In the genomic region with DNA sequence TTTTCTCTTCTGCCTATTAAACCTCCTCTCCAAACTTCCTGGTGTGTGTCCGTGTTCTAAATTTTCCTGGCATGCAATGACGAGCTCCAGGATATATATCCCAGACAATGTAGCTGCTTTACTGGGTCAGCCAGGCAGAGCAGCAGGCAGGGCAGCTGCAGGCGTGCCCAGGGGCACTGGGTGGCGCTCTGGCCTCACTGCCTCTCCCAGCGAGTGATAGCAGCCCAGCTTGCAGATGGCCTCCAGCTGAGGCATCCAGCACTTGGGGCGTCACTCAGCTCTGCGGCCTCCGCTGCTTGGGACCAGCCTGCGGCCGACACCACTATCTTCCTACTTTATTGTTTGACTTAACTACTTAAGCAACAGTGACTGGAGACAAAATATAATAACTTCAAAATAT, we compare ENCODE assay signal across 22 cellular contexts. TPM values are rescaled to one million over a fixed set of nuclear protein-coding genes. Genes with fewer than 3 reads are reported as not detected.
DNase-seq lines count a peak whose midpoint lies in the region; FAIRE-seq and TF ChIP-seq lines count a peak whose summit lies in the region.
"Had no signal": no experiment of that assay in that cellular context is flagged by ENCODE, and none has a peak within 500 bp of the region (broad histone marks: within the 10 kb centered on the region; RNA-seq: fewer than 3 reads in every experiment).

No MANE protein-coding gene starts in this region.

- no peaks in the 10 kb centered on the region for H3K79me1 ChIP-seq in mesendoderm (ENCODE audit: low read length)

- H3K79me2 ChIP-seq in mesendoderm (ENCODE audit: control insufficient read depth, insufficient read depth, low read length): no peaks in the 10 kb centered on the region

- H3K4ac ChIP-seq in mesendoderm (ENCODE audit: low read depth, low read length): no peak overlapping the region

- H3K9ac ChIP-seq in mesendoderm (ENCODE audit: low read length): no peak overlapping the region

- no CpG with 5 or more reads among the region's 10 CpGs for WGBS in mesendoderm (ENCODE audit: extremely low coverage, insufficient coverage, low lambda C conversion rate)

- H2BK120ac ChIP-seq in mesendoderm (ENCODE audit: low read depth, low read length): no peak overlapping the region

- H3K4me3 ChIP-seq in bronchial epithelial cell (ENCODE audit: low read depth, low read length) (no peak overlapping the region), mesendoderm (ENCODE audit: low read length) (no peak overlapping the region)
- H3K4me3 ChIP-seq: dorsolateral prefrontal cortex, right atrium auricular region, testis had no signal

- no peak for FAIRE-seq in bronchial epithelial cell (lab: Jason Lieb, UNC)
- FAIRE-seq: GM18507, GM19239, TTC549 had no signal

- no peak overlapping the region for H3K4me2 ChIP-seq in mesendoderm (ENCODE audit: low read length)

- no peak overlapping the region for H3K18ac ChIP-seq in mesendoderm (ENCODE audit: low read length)

- no peak overlapping the region for H2AK5ac ChIP-seq in mesendoderm (ENCODE audit: low read length)

- no peak overlapping the region for H4K5ac ChIP-seq in mesendoderm (ENCODE audit: low read length)

- peak; percentile 20 for TF ChIP-seq CTCF in bronchial epithelial cell (IDR thresholded peaks at IDR 0.05; ENCODE audit: insufficient read depth, low read length, severe bottlenecking)

- DNase-seq in NCI-H524 (lab: John Stamatoyannopoulos, UW): peak; percentile 15 to 42
- DNase-seq in NCI-H524 treated with DMSO at 0.1 percent for 48 hours (lab: John Stamatoyannopoulos, UW): no peak
- peak; percentile 14 for DNase-seq in M059J (ENCODE audit: low read depth)
- DNase-seq in bronchial epithelial cell (ENCODE audit: low read depth): no peak
- peak; percentile 68 for DNase-seq in mesendoderm
- no peak for DNase-seq in stimulated activated CD4-positive, alpha-beta T cell treated with anti-CD3 and anti-CD28 coated beads, Interleukin-1b, Interleukin-23, amount 100 ng/mL, for 48 hours
- no peak for DNase-seq in activated CD4-positive, CD25-positive, alpha-beta regulatory T cell treated with anti-CD3 and anti-CD28 coated beads, Interleukin-2, amount 50 U/mL, for 72 hours
- DNase-seq in activated CD8-positive, alpha-beta memory T cell treated with anti-CD3 and anti-CD28 coated beads, Interleukin-2, amount 50 U/mL, for 48 hours: no peak
- DNase-seq: CD8-positive, alpha-beta memory T cell; dorsolateral prefrontal cortex; GDM1; NCI-H2029; NK-92 treated with Interleukin-12 subunit alpha and Interleukin-12 subunit beta, amount 100 ng/mL, for 24 hours; SHP77 treated with DMSO at 0.1 percent for 48 hours; stimulated activated CD4-positive, alpha-beta T cell treated with anti-CD3 and anti-CD28 coated beads, Interleukin-2, amount 100 ng/mL, for 24 hours; testis had no signal

- H3K4me1 ChIP-seq in mesendoderm (ENCODE audit: control insufficient read depth, low read depth, low read length): peaks cover 10% of the 10 kb centered on the region
- H3K4me1 ChIP-seq: right atrium auricular region, testis had no signal

- no peak overlapping the region for H2BK5ac ChIP-seq in mesendoderm (ENCODE audit: low read length)

- no peak overlapping the region for H2BK15ac ChIP-seq in mesendoderm (replicated peaks; ENCODE audit: low read depth)

- H3K27me3 ChIP-seq in bronchial epithelial cell (ENCODE audit: control insufficient read depth, insufficient read depth, low read length): no peaks in the 10 kb centered on the region
- H3K27me3 ChIP-seq in mesendoderm (ENCODE audit: insufficient read depth, low read length, poor library complexity): no peaks in the 10 kb centered on the region
- H3K27me3 ChIP-seq: dorsolateral prefrontal cortex, right atrium auricular region, testis had no signal

- no peaks in the 10 kb centered on the region for H3K36me3 ChIP-seq in bronchial epithelial cell (ENCODE audit: control insufficient read depth, insufficient read depth, low read length)
- no peaks in the 10 kb centered on the region for H3K36me3 ChIP-seq in mesendoderm (ENCODE audit: control insufficient read depth, insufficient read depth, low read length)
- H3K36me3 ChIP-seq: right atrium auricular region had no signal

- H3K23ac ChIP-seq in mesendoderm (ENCODE audit: low read length): no peak overlapping the region

- no peak overlapping the region for H3K27ac ChIP-seq in mesendoderm (ENCODE audit: low read depth, low read length)
- H3K27ac ChIP-seq: dorsolateral prefrontal cortex, right atrium auricular region, testis had no signal

- H4K8ac ChIP-seq in mesendoderm (ENCODE audit: low read depth, low read length): no peak overlapping the region

- no peak overlapping the region for H3K56ac ChIP-seq in mesendoderm (ENCODE audit: low read length)

RNA-seq across cellular contexts. Expression of a gene that starts 23.0 kb away (rescaled TPM):
- total RNA-seq in M059J (2014; rRNA removed; shearing (Covaris generic)): 89.4 and 132 TPM in 2 replicates
- total RNA-seq in bronchial epithelial cell: 92.9 and 145 TPM in 2 replicates
- 39.0 TPM for polyA plus RNA-seq in mesendoderm (2013, experiment 1 of 2)
- polyA plus RNA-seq in mesendoderm (2013, experiment 2 of 2): 36.8 TPM

RNA-seq across cellular contexts. Expression of a gene that starts 30.2 kb away (rescaled TPM):
- not detected in 2 replicates for total RNA-seq in M059J (2014; rRNA removed; shearing (Covaris generic))
- under 0.01 and 0.13 TPM in 2 replicates for total RNA-seq in bronchial epithelial cell
- polyA plus RNA-seq in mesendoderm (2013, experiment 1 of 2): not detected
- polyA plus RNA-seq in mesendoderm (2013, experiment 2 of 2): not detected
- total RNA-seq: A172; CD8-positive, alpha-beta memory T cell; dorsolateral prefrontal cortex; neural crest cell; right atrium auricular region had no signal
- polyA plus RNA-seq: CD8-positive, alpha-beta memory T cell had no signal

Comparison
In these comparisons a context has a peak if more than half of its experiments do, and no peak if none do; other contexts are left out.
1. DNase-seq: peak in NCI-H524 (2 of 2), M059J (single experiment) and mesendoderm (single experiment); none in NCI-H524 treated with DMSO at 0.1 percent for 48 hours (single experiment), bronchial epithelial cell (single experiment), stimulated activated CD4-positive, alpha-beta T cell treated with anti-CD3 and anti-CD28 coated beads, Interleukin-1b, Interleukin-23, amount 100 ng/mL, for 48 hours (single experiment), activated CD4-positive, CD25-positive, alpha-beta regulatory T cell treated with anti-CD3 and anti-CD28 coated beads, Interleukin-2, amount 50 U/mL, for 72 hours (single experiment) and activated CD8-positive, alpha-beta memory T cell treated with anti-CD3 and anti-CD28 coated beads, Interleukin-2, amount 50 U/mL, for 48 hours (single experiment).